Comparison of ENCODE assay signal across 8 cellular contexts in the genomic region with DNA sequence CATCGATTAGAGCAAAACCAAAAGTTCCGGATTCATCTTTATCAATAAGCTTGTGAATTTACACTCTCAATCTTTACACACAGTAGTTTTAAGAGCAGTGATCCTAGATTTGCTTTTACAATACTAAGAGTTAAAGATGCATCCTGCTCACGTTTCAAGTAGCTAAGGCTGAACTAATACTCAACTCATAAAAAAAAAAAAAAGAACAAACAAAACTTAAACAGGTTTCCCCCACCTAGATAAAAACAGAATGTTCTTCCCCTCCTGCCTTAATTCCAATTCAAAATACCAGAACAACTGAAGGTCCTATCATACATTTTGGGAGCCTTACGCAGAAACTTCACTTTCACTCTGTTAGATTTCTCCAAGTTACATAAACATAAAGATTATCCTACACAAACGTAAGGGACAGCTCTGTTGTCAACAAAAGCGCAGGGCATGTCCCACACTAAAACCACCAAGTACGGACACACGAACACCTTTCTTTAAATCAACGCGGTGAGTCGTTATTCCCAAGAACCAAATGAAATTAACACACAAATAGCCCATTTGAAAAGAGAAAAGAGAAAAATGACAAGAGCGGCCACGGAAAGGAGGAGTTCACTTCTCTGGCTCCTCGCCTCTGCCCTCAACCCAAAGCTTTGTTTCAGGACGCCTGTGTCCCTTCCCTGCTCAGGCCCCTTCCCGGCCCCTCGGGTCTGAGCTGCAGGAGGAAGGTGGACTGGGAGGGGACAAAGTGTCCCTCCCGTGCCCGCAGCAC. TPM values are rescaled to one million over a fixed set of nuclear protein-coding genes. Genes with fewer than 3 reads are reported as not detected.
DNase-seq lines count a peak whose midpoint lies in the region; TF ChIP-seq lines count a peak whose summit lies in the region.

No MANE protein-coding gene starts in this region.

- H2AFZ ChIP-seq in neural progenitor cell (replicated peaks), result peak overlapping the region; percentile 85

- H3K9me3 Mint-ChIP-seq in endodermal cell, result no peaks in the 10 kb centered on the region
- H3K9me3 Mint-ChIP-seq in neural progenitor cell, result no peaks in the 10 kb centered on the region

- H3K36me3 ChIP-seq in endodermal cell (ENCODE audit: control insufficient read depth, insufficient read depth, low read length), result peaks cover 26% of the 10 kb centered on the region
- H3K36me3 ChIP-seq in neural progenitor cell, result peaks cover 14% of the 10 kb centered on the region

- H3K4me1 Mint-ChIP-seq in endodermal cell (peaks cover 31% of the 10 kb centered on the region), neural progenitor cell (peaks cover 35% of the 10 kb centered on the region)

- H3K27me3 ChIP-seq in endodermal cell (ENCODE audit: control insufficient read depth, insufficient read depth, low read length, poor library complexity, severe bottlenecking) (no peaks in the 10 kb centered on the region), neural progenitor cell (no peaks in the 10 kb centered on the region)

- peak; percentile 21 for DNase-seq in activated CD4-positive, alpha-beta T cell treated with anti-CD3 and anti-CD28 coated beads for 48 hours
- no peak for DNase-seq in activated CD4-positive, alpha-beta T cell treated with anti-CD3 and anti-CD28 coated beads, Interleukin-2, amount 50 U/mL, for 1 hour
- DNase-seq in RWPE1 (ENCODE audit: low spot score), result no peak
- DNase-seq in endodermal cell, result no peak
- DNase-seq in neural progenitor cell (ENCODE audit: low spot score), result no peak
- DNase-seq in NCI-H2171 (lab: John Stamatoyannopoulos, UW), result no peak
- DNase-seq in stimulated activated naive CD4-positive, alpha-beta T cell treated with Interleukin-2 at 50 U/mL for 16 hours (lab: John Stamatoyannopoulos, UW), result no peak
- no peak for DNase-seq in middle frontal gyrus (ENCODE audit: extremely low spot score, low spot score)

- peak overlapping the region; percentile 68 for H3K9ac ChIP-seq in endodermal cell (ENCODE audit: extremely low read depth, low read length, poor library complexity, severe bottlenecking)
- peak overlapping the region; percentile 88 for H3K9ac ChIP-seq in neural progenitor cell

- H4K20me1 ChIP-seq in neural progenitor cell (ENCODE audit: low read depth), result peaks cover 48% of the 10 kb centered on the region

- peak overlapping the region; percentile 92 for H3K27ac ChIP-seq in RWPE1
- H3K27ac ChIP-seq in endodermal cell (ENCODE audit: low read depth, low read length), result peak overlapping the region; percentile 82
- peak overlapping the region; percentile 86 for H3K27ac ChIP-seq in neural progenitor cell

- H3K9me3 ChIP-seq in endodermal cell (ENCODE audit: control insufficient read depth, low read length) (no peaks in the 10 kb centered on the region), neural progenitor cell (ENCODE audit: low read depth) (no peaks in the 10 kb centered on the region)

- H3F3A ChIP-seq in neural progenitor cell (ENCODE audit: low read depth), result peaks cover 15% of the 10 kb centered on the region

- H3K4me1 ChIP-seq in endodermal cell (ENCODE audit: control insufficient read depth, insufficient read depth, low read length) (peaks cover 9% of the 10 kb centered on the region), neural progenitor cell (peaks cover 50% of the 10 kb centered on the region)

- H3K36me3 Mint-ChIP-seq in endodermal cell (ENCODE audit: low read depth), result peaks cover 16% of the 10 kb centered on the region
- peaks cover 16% of the 10 kb centered on the region for H3K36me3 Mint-ChIP-seq in neural progenitor cell

- H3K27me3 Mint-ChIP-seq in endodermal cell (ENCODE audit: insufficient read depth) (no peaks in the 10 kb centered on the region), neural progenitor cell (ENCODE audit: insufficient read depth, low read depth) (peaks cover 4% of the 10 kb centered on the region)

- peak overlapping the region; percentile 83 for H3K4me3 ChIP-seq in endodermal cell (ENCODE audit: low read length)
- H3K4me3 ChIP-seq in neural progenitor cell, result peak overlapping the region; percentile 97

- peak overlapping the region; percentile 75 for H3K4me2 ChIP-seq in neural progenitor cell

- CTCF ChIA-PET in RWPE1 (lab: Yijun Ruan, JAX), result interaction anchor here (0.6 kb wide), 1 partner anchor 91 kb away, joined by 5 read pairs; no protein-coding TSS in a partner anchor

- H3K4me3 Mint-ChIP-seq in endodermal cell, result peak overlapping the region; percentile 90
- peak overlapping the region; percentile 99 for H3K4me3 Mint-ChIP-seq in neural progenitor cell

- TF ChIP-seq CTCF in RWPE1 (conservative IDR thresholded peaks at IDR 0.05; ENCODE audit: low read depth), result no peak
- no peak for TF ChIP-seq CTCF in endodermal cell (conservative IDR thresholded peaks at IDR 0.05)
- no peak for TF ChIP-seq CTCF in neural progenitor cell (IDR thresholded peaks at IDR 0.05)

- WGBS in endodermal cell (ENCODE audit: insufficient coverage in 1 of 2, insufficient read length in 1 of 2), 2 experiments, result 4 to 12% methylated on average over 5 to 19 of the region's 19 CpGs

- peak overlapping the region; percentile 88 for H3K27ac Mint-ChIP-seq in endodermal cell
- H3K27ac Mint-ChIP-seq in neural progenitor cell, result peak overlapping the region; percentile 97

- H3K79me2 ChIP-seq in neural progenitor cell (ENCODE audit: low read depth), result peaks cover 76% of the 10 kb centered on the region

- POLR2A ChIA-PET in RWPE1 (lab: Yijun Ruan, JAX; ENCODE audit: low non-redundant PET), result no interaction called here

RNA-seq across cellular contexts. Expression of gene CBLB, which starts 0.9 kb away (rescaled TPM):
- total RNA-seq in endodermal cell (10 to 100 TPM; 45.4 to 60.5 TPM), neural progenitor cell (ENCODE audit: low replicate concordance) (61.2 and 105 TPM in 2 replicates)
- polyA plus RNA-seq in endodermal cell (2013, experiment 1 of 2), result 41.8 TPM
- polyA plus RNA-seq in endodermal cell (2013, experiment 2 of 2), result 41.5 TPM
